Comparison of ENCODE assay signal across 26 cellular contexts in the genomic region with DNA sequence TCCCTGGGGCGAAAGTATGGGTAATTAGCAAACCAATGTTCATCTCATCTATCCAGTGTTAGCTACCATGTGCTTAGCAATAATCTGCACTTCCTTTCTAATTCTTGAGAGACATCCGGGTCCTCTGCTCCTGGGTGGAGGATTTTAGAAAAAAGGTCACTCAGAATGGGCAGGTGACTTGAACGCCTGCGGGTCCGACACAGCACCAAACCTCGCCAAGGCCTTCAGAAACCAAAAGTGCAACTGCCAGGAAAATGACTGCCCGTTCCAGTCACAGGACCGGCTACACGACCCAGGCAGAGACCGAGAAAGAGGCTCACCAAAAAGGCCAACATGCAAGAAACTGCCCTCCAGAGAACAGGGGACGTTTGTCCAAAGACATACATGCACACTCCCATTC.
"Had no signal": no experiment of that assay in that cellular context is flagged by ENCODE, and none has a peak within 500 bp of the region (broad histone marks: within the 10 kb centered on the region; RNA-seq: fewer than 3 reads in every experiment).

No MANE protein-coding gene starts in this region.

- DNase-seq: colonic mucosa; cortex of kidney; dermis blood vessel endothelial cell; dorsolateral prefrontal cortex; effector CD4-positive, alpha-beta T cell; effector CD8-positive, alpha-beta T cell; effector memory CD4-positive, alpha-beta T cell; effector memory CD8-positive, alpha-beta T cell; endodermal cell; erythroblast; esophagus squamous epithelium; foreskin fibroblast; foreskin keratinocyte; foreskin melanocyte; glutamatergic neuron; heart left ventricle had no signal

- H3K27ac Mint-ChIP-seq: dendritic cell treated with granulocyte-macrophage colony-stimulating factor and Interleukin-4, amounts not matched to agents 40 ng/mL and 50 ng/mL, for 4 days; effector memory CD8-positive, alpha-beta T cell; endodermal cell had no signal

- FAIRE-seq: colon, endometrium, endothelial cell of umbilical vein, frontal cortex had no signal

- H3K4me1 ChIP-seq: colonic mucosa, esophagus squamous epithelium, foreskin keratinocyte had no signal

- H3K4me3 Mint-ChIP-seq: dendritic cell treated with granulocyte-macrophage colony-stimulating factor and Interleukin-4, amounts not matched to agents 40 ng/mL and 50 ng/mL, for 4 days; effector memory CD8-positive, alpha-beta T cell; endodermal cell had no signal

- H3K9me3 ChIP-seq: colonic mucosa, esophagus muscularis mucosa, gastroesophageal sphincter had no signal

- H3K27ac ChIP-seq: colonic mucosa, coronary artery, dorsolateral prefrontal cortex, epithelial cell of prostate, esophagus muscularis mucosa, esophagus squamous epithelium, foreskin keratinocyte, gastroesophageal sphincter, heart left ventricle had no signal

- H3K4me3 ChIP-seq: colonic mucosa, coronary artery, dorsolateral prefrontal cortex, esophagus muscularis mucosa, esophagus squamous epithelium, gastroesophageal sphincter, heart left ventricle had no signal

- ATAC-seq: effector memory CD8-positive, alpha-beta T cell; esophagus mucosa; foreskin keratinocyte; gastroesophageal sphincter; heart left ventricle had no signal

- H3K27me3 ChIP-seq: colonic mucosa, dorsolateral prefrontal cortex, esophagus muscularis mucosa, esophagus squamous epithelium, gastroesophageal sphincter, heart left ventricle had no signal

- H3K36me3 ChIP-seq: colonic mucosa, esophagus muscularis mucosa, esophagus squamous epithelium, heart left ventricle had no signal

- H3K27me3 Mint-ChIP-seq: dendritic cell treated with granulocyte-macrophage colony-stimulating factor and Interleukin-4, amounts not matched to agents 40 ng/mL and 50 ng/mL, for 4 days; effector memory CD8-positive, alpha-beta T cell had no signal
